9 cellular contexts compared by ENCODE assay signal in the genomic region with DNA sequence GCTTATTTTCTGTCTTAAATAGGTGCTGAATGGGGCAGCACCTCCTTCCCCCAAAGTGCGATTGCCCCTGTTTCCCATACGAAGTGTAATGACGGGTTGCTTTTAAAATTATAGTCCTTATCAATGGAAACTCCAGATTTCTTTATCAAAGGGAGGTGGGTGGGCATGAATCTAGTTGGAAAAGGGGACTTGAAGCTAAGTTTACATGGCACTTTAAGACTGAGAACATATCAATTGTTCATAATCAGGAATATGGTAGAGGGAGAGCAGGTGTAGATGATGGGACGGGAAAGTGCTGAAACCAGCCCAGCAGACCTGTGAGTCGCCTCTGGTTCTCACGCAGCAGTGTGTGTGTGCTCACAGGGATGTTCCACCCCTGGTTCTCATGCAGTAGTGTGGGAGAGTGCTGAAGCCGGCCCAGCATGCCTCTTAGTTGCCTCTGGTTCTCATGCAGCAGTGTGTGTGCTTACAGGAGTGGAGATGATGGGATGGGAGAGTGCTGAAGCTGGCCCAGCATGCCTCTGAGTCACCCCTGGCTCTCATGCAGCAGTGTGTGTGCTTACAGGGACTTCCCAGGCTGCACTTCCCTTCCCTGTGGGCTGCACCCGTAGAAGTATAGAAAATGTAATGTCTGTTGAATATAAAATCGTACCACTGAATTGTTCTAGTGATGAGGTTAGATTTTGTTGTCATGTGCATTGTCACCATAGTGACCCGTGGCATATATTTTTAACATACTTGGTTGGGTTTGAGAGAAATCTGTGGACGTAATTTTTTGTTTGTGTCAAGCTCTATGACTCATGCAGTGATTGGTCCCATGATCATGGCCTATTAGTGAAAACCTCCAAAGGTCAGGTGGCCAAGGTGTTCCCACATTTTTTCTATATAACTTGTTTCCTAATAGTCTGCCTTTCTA. TPM values are rescaled to one million over a fixed set of nuclear protein-coding genes. Genes with fewer than 3 reads are reported as not detected.
DNase-seq lines count a peak whose midpoint lies in the region; ATAC-seq, FAIRE-seq and TF ChIP-seq lines count a peak whose summit lies in the region.
"Had no signal": no experiment of that assay in that cellular context is flagged by ENCODE, and none has a peak within 500 bp of the region (broad histone marks: within the 10 kb centered on the region; RNA-seq: fewer than 3 reads in every experiment).

No MANE protein-coding gene starts in this region.

- H4K20me1 ChIP-seq in keratinocyte (ENCODE audit: control insufficient read depth, extremely low read depth, insufficient read depth, low read length) (no peaks in the 10 kb centered on the region), H9 (ENCODE audit: control insufficient read depth, insufficient read depth, insufficient read length) (no peaks in the 10 kb centered on the region)

- no peaks in the 10 kb centered on the region; a peak in 1 of 5 replicates for H3K9me3 Mint-ChIP-seq in H9

- intact Hi-C loops in sciatic nerve (cut with DNase I) = no loop called here

- H3K27ac Mint-ChIP-seq in H9 = peak overlapping the region in 1 of 3 experiments; percentile 34; a peak in 2 of 7 replicates

- no peak overlapping the region for H2AK5ac ChIP-seq in H9 (ENCODE audit: insufficient read length, low read length)

- H3K4me1 ChIP-seq in keratinocyte (ENCODE audit: control insufficient read depth, extremely low read depth, insufficient read depth, low read length) (peaks cover 27% of the 10 kb centered on the region), H9 (ENCODE audit: insufficient read depth, low read length) (no peaks in the 10 kb centered on the region; the same call in 1 of the 2 replicates)
- H3K4me1 ChIP-seq: gastrocnemius medialis had no signal

- H2BK5ac ChIP-seq in H9 (ENCODE audit: insufficient read length, low read length) = no peak overlapping the region

- no peaks in the 10 kb centered on the region for H3K27me3 Mint-ChIP-seq in H9 (ENCODE audit: low read depth)

- no peak overlapping the region for H3T11ph ChIP-seq in H9 (ENCODE audit: low read length)

- H3K36me3 ChIP-seq in GM06990 (ENCODE audit: control insufficient read depth, insufficient read depth, low read length) = peaks cover 2% of the 10 kb centered on the region; the same call in 1 of the 2 replicates
- peaks cover 17 to 24% of the 10 kb centered on the region in 2 experiments for H3K36me3 ChIP-seq in keratinocyte (ENCODE audit: control insufficient read depth in 2 of 2, extremely low read depth in 1 of 2, insufficient read depth in 2 of 2, low read length in 2 of 2)

- H4K8ac ChIP-seq in H9 (replicated peaks; ENCODE audit: insufficient read length, low read depth, low read length) = no peak overlapping the region

- H3K36me3 Mint-ChIP-seq in H9 (ENCODE audit: insufficient read depth in 1 of 3, low read depth in 3 of 3) = peaks cover 22 to 51% (median 46%) of the 10 kb centered on the region in 3 experiments; a peak in 6 of 7 replicates

- no peaks in the 10 kb centered on the region for H3K79me2 ChIP-seq in keratinocyte (ENCODE audit: control insufficient read depth, insufficient read depth, low read length)
- H3K79me2 ChIP-seq in H9 (ENCODE audit: insufficient read depth, low read length) = no peaks in the 10 kb centered on the region

- DNase-seq in GM06990 (ENCODE audit: extremely low read depth, insufficient read length) (peak; percentile 66), RPMI7951 (ENCODE audit: low read depth) (peak; percentile 87), keratinocyte (ENCODE audit: low read depth, low spot score) (peak; percentile 36), COR-L47 (lab: John Stamatoyannopoulos, UW) (no peak), sciatic nerve (ENCODE audit: low spot score) (no peak), H9 (no peak)
- DNase-seq: gastrocnemius medialis had no signal

- H3K27ac ChIP-seq in keratinocyte (ENCODE audit: control insufficient read depth, insufficient read depth, low read length) = peak overlapping the region; percentile 87
- H3K27ac ChIP-seq in H9 (ENCODE audit: insufficient read length, low read depth, low read length) = no peak overlapping the region
- H3K27ac ChIP-seq: gastrocnemius medialis had no signal

- H3K23me2 ChIP-seq in H9 (ENCODE audit: insufficient read length, low read depth, low read length, poor library complexity, severe bottlenecking) = no peaks in the 10 kb centered on the region

- no peak overlapping the region for H3K4ac ChIP-seq in H9 (ENCODE audit: low read depth, low read length)

- H3K4me3 Mint-ChIP-seq in H9 = no peak overlapping the region

- peaks cover 8% of the 10 kb centered on the region in 2 experiments for H3K4me1 Mint-ChIP-seq in H9

- no peak overlapping the region for H3K18ac ChIP-seq in H9 (ENCODE audit: insufficient read length, low read depth, low read length)

- peak overlapping the region; percentile 65 for H3K4me2 ChIP-seq in keratinocyte (ENCODE audit: control insufficient read depth, extremely low read depth, insufficient read depth, low read depth, low read length)
- no peak overlapping the region for H3K4me2 ChIP-seq in H9 (ENCODE audit: insufficient read depth, insufficient read length, low read length)

- H2BK20ac ChIP-seq in H9 (ENCODE audit: low read depth, low read length, poor library complexity, severe bottlenecking) = no peak overlapping the region

- no CpG with 5 or more reads among the region's 11 CpGs for WGBS in H9 (ENCODE audit: extremely low coverage, insufficient read length, low lambda C conversion rate)

- H3K56ac ChIP-seq in H9 (ENCODE audit: insufficient read length, low read depth, low read length) = no peak overlapping the region

- TF ChIP-seq CTCF in GM06990 (IDR thresholded peaks at IDR 0.05; ENCODE audit: insufficient read depth, low read length, poor library complexity, severe bottlenecking) (no peak), keratinocyte (optimal IDR thresholded peaks at IDR 0.05 in 1 of 3, IDR thresholded peaks at IDR 0.05 in 1 of 3, conservative IDR thresholded peaks at IDR 0.05 in 1 of 3; ENCODE audit: extremely low read depth in 1 of 3, insufficient read depth in 2 of 3, low read length in 3 of 3) (no peak), H9 (conservative IDR thresholded peaks at IDR 0.05) (no peak)

- H2BK15ac ChIP-seq in H9 (ENCODE audit: low read depth, low read length) = no peak overlapping the region

- no peak overlapping the region for H3K23ac ChIP-seq in H9 (ENCODE audit: insufficient read length, low read depth, low read length)

- H2BK120ac ChIP-seq in H9 (ENCODE audit: low read depth, low read length, poor library complexity, severe bottlenecking) = no peak overlapping the region

- H3K9me3 ChIP-seq in keratinocyte (ENCODE audit: control insufficient read depth, low read depth, low read length) (no peaks in the 10 kb centered on the region), H9 (ENCODE audit: control insufficient read depth, low read depth, low read length) (no peaks in the 10 kb centered on the region)
- H3K9me3 ChIP-seq: gastrocnemius medialis had no signal

- ATAC-seq in GM21723 (IDR thresholded peaks at IDR 0.05; ENCODE audit: unreplicated experiment) (peak; percentile 78), sciatic nerve (no peak), GM18873 (IDR thresholded peaks at IDR 0.05; ENCODE audit: low FRiP score, unreplicated experiment) (no peak)

- peak overlapping the region; percentile 63 for H3K9ac ChIP-seq in keratinocyte (ENCODE audit: control insufficient read depth, extremely low read depth, insufficient read depth, low read length)
- H3K9ac ChIP-seq in H9 (ENCODE audit: extremely low read depth, insufficient read length, low read length) = no peak overlapping the region

- no peak overlapping the region for H3K14ac ChIP-seq in H9 (ENCODE audit: insufficient read depth, low read length)

- H3K27me3 ChIP-seq in GM06990 (replicated peaks; ENCODE audit: control insufficient read depth, insufficient read depth, low read length) = no peaks in the 10 kb centered on the region
- H3K27me3 ChIP-seq in keratinocyte (ENCODE audit: control insufficient read depth, extremely low read depth, insufficient read depth, low read length) = no peaks in the 10 kb centered on the region
- no peaks in the 10 kb centered on the region for H3K27me3 ChIP-seq in H9 (ENCODE audit: insufficient read depth, low read length)
- H3K27me3 ChIP-seq: gastrocnemius medialis had no signal

- no peak overlapping the region for H2BK12ac ChIP-seq in H9 (ENCODE audit: insufficient read length, low read depth, low read length)

- peak; percentile 46 for FAIRE-seq in keratinocyte (lab: Jason Lieb, UNC)

- peaks cover 3% of the 10 kb centered on the region for H3K9me1 ChIP-seq in keratinocyte (ENCODE audit: control insufficient read depth, extremely low read depth, insufficient read depth, low read length)

- H4K5ac ChIP-seq in H9 (ENCODE audit: insufficient read length, low read depth, low read length) = no peak overlapping the region

- no peaks in the 10 kb centered on the region for H3K79me1 ChIP-seq in H9 (ENCODE audit: insufficient read depth, low read depth, low read length, poor library complexity, severe bottlenecking)

- dilution Hi-C loops in keratinocyte (cut with MboI; ENCODE audit: extremely low pct_ligation_motif_present, low sequenced_read_pairs) = no loop called here

- H3K4me3 ChIP-seq in GM06990 (replicated peaks; ENCODE audit: low read depth, low read length) (no peak overlapping the region), keratinocyte (ENCODE audit: control insufficient read depth in 2 of 3, extremely low read depth in 1 of 3, insufficient read depth in 2 of 3, low read depth in 1 of 3, low read length in 3 of 3) (no peak overlapping the region)
- H3K4me3 ChIP-seq: gastrocnemius medialis had no signal

- H2AFZ ChIP-seq in keratinocyte (ENCODE audit: control insufficient read depth, low read length) (peak overlapping the region; percentile 48), H9 (ENCODE audit: low read length) (no peak overlapping the region)

- no peak overlapping the region for H4K91ac ChIP-seq in H9 (ENCODE audit: insufficient read length, low read depth, low read length)

RNA-seq across cellular contexts. Expression of a gene that starts 51.6 kb away (rescaled TPM):
- 25.6 and 31.4 TPM in 2 replicates for total RNA-seq in RPMI7951 (2014; rRNA removed; shearing (Covaris generic))
- 19.0 to 31.2 TPM (median 28.8 TPM) in 3 replicates for polyA plus RNA-seq in keratinocyte
- 22.8 TPM for polyA plus RNA-seq in keratinocyte (2011; ENCODE audit: low read depth)
- 9.6 and 14.6 TPM in 2 replicates for polyA plus RNA-seq in keratinocyte (2011; cell fraction: cytosol; rRNA removed)
- polyA plus RNA-seq in keratinocyte (2011; cell fraction: nucleus; rRNA removed) = 54.2 and 60.8 TPM in 2 replicates
- polyA plus RNA-seq in keratinocyte (2012; ENCODE audit: low replicate concordance) = 12.1 and 13.7 TPM in 2 replicates
- 64.3 to 75.6 TPM (median 65.9 TPM) in 3 replicates for polyA minus RNA-seq in keratinocyte
- polyA minus RNA-seq in keratinocyte (2011; cell fraction: cytosol; rRNA and poly(A)+ RNA removed) = 23.0 TPM
- polyA minus RNA-seq in keratinocyte (2011; cell fraction: nucleus; rRNA and poly(A)+ RNA removed) = 50.1 and 99.1 TPM in 2 replicates
- 59.8 TPM for total RNA-seq in sciatic nerve
- total RNA-seq in H9 (2021) = 76.7 and 77.2 TPM in 2 replicates

Comparison
In these comparisons a context has a peak if more than half of its experiments do, and no peak if none do; other contexts are left out.
1. DNase-seq: peak in GM06990 (single experiment), RPMI7951 (single experiment) and keratinocyte (single experiment); none in COR-L47 (single experiment), sciatic nerve (single experiment) and H9 (single experiment).